In the genomic region with DNA sequence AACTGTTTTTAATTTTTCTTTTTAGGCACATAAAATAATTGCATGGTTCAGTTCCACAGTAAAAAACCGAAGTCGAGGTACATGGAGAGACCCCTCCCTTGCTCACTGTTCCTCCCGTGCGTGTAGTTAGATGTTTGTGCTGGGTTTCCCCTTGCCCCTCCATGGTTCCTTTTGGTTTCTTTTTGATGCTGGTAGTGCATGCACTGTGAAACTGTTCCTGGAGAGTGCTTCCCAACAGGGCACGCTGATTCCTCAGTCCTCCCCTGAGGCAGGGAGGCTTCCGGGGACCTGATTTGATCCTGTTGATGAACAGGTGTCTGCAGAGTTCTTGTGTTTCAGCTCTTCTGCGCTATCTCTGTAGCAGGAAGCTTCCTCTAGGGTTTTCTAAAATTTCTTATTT, we compare ENCODE assay signal across 26 cellular contexts.
DNase-seq lines count a peak whose midpoint lies in the region; ATAC-seq and TF ChIP-seq lines count a peak whose summit lies in the region.
"Had no signal": no experiment of that assay in that cellular context is flagged by ENCODE, and none has a peak within 500 bp of the region (broad histone marks: within the 10 kb centered on the region; RNA-seq: fewer than 3 reads in every experiment).

No MANE protein-coding gene starts in this region.

- peak overlapping the region; percentile 7; the same call in 1 of the 2 replicates for H3K4me2 ChIP-seq in MM.1S (ENCODE audit: low read depth, low read length)

- no peaks in the 10 kb centered on the region for H3K79me2 ChIP-seq in MM.1S (ENCODE audit: low read length)

- no peaks in the 10 kb centered on the region for H3K9me3 ChIP-seq in MM.1S (replicated peaks; ENCODE audit: insufficient read depth, low read length)

- no peaks in the 10 kb centered on the region for H3K9me2 ChIP-seq in MM.1S (replicated peaks; ENCODE audit: insufficient read depth, low read length)

- no peaks in the 10 kb centered on the region for H3K27me3 ChIP-seq in MM.1S (replicated peaks; ENCODE audit: insufficient read depth, low read length)

- intact Hi-C loops in activated CD4-positive, alpha-beta T cell treated with anti-CD3 and anti-CD28 coated beads, Interleukin-2, amount 10 ng/mL, durations not matched to agents 24 days and 14 days (cut with micrococcal nuclease): no loop called here
- intact Hi-C loops in activated naive CD4-positive, alpha-beta T cell treated with anti-CD3 and anti-CD28 coated beads for 36 hours (cut with micrococcal nuclease): no loop called here

- H3K4me3 Mint-ChIP-seq in activated CD4-positive, alpha-beta T cell treated with anti-CD3 and anti-CD28 coated beads, Interleukin-2, amount 10 ng/mL, durations not matched to agents 24 days and 14 days: no peak overlapping the region
- H3K4me3 Mint-ChIP-seq in activated naive CD4-positive, alpha-beta T cell treated with anti-CD3 and anti-CD28 coated beads for 36 hours: no peak overlapping the region
- H3K4me3 Mint-ChIP-seq: CD4-positive, alpha-beta T cell; naive thymus-derived CD4-positive, alpha-beta T cell; stimulated activated effector memory CD8-positive, alpha-beta T cell treated with anti-CD3 and anti-CD28 coated beads, Interleukin-12 subunit alpha, Interleukin-12 subunit beta, amount 100 ng/mL, for 72 hours had no signal

- no peaks in the 10 kb centered on the region for H3K36me3 Mint-ChIP-seq in activated CD4-positive, alpha-beta T cell treated with anti-CD3 and anti-CD28 coated beads, Interleukin-2, amount 10 ng/mL, durations not matched to agents 24 days and 14 days (ENCODE audit: low read depth)
- no peaks in the 10 kb centered on the region for H3K36me3 Mint-ChIP-seq in activated naive CD4-positive, alpha-beta T cell treated with anti-CD3 and anti-CD28 coated beads for 36 hours (ENCODE audit: low read depth)
- H3K36me3 Mint-ChIP-seq: naive thymus-derived CD4-positive, alpha-beta T cell; stimulated activated effector memory CD8-positive, alpha-beta T cell treated with anti-CD3 and anti-CD28 coated beads, Interleukin-12 subunit alpha, Interleukin-12 subunit beta, amount 100 ng/mL, for 72 hours had no signal

- no peaks in the 10 kb centered on the region for H3F3A ChIP-seq in MM.1S (ENCODE audit: insufficient read depth, low read length)

- H4K20me1 ChIP-seq in MM.1S (ENCODE audit: insufficient read depth, low read length): no peaks in the 10 kb centered on the region

- peak; percentile 78 for ATAC-seq in GM18873 (IDR thresholded peaks at IDR 0.05; ENCODE audit: low FRiP score, unreplicated experiment)
- peak; percentile 60 for ATAC-seq in GM21786 (IDR thresholded peaks at IDR 0.05; ENCODE audit: unreplicated experiment)
- no peak for ATAC-seq in SK-N-SH treated with all-trans-retinoic acid at 6 μM for 48 hours
- ATAC-seq in HG03342 (IDR thresholded peaks at IDR 0.05; ENCODE audit: unreplicated experiment): no peak
- ATAC-seq: naive thymus-derived CD4-positive, alpha-beta T cell; right cardiac atrium; stimulated activated effector memory CD8-positive, alpha-beta T cell treated with anti-CD3 and anti-CD28 coated beads, Interleukin-12 subunit alpha, Interleukin-12 subunit beta, amount 100 ng/mL, for 72 hours had no signal

- H3K9ac ChIP-seq in MM.1S (ENCODE audit: low read length): no peak overlapping the region

- TF ChIP-seq CTCF in GM10266 (IDR thresholded peaks at IDR 0.05; ENCODE audit: control insufficient read depth, insufficient read depth, low read depth, missing control alignments) (no peak), MM.1S (IDR thresholded peaks at IDR 0.05; ENCODE audit: low read length) (no peak)

- peaks cover 3% of the 10 kb centered on the region for H3K4me1 Mint-ChIP-seq in activated CD4-positive, alpha-beta T cell treated with anti-CD3 and anti-CD28 coated beads, Interleukin-2, amount 10 ng/mL, durations not matched to agents 24 days and 14 days
- no peaks in the 10 kb centered on the region for H3K4me1 Mint-ChIP-seq in activated naive CD4-positive, alpha-beta T cell treated with anti-CD3 and anti-CD28 coated beads for 36 hours (ENCODE audit: low read depth)
- H3K4me1 Mint-ChIP-seq: stimulated activated effector memory CD8-positive, alpha-beta T cell treated with anti-CD3 and anti-CD28 coated beads, Interleukin-12 subunit alpha, Interleukin-12 subunit beta, amount 100 ng/mL, for 72 hours had no signal

- CTCF ChIA-PET in activated naive CD4-positive, alpha-beta T cell treated with anti-CD3 and anti-CD28 coated beads for 36 hours (lab: Charles Lee): no interaction called here

- 0 out of 2 replicates have a peak, but pooled peaks cover 3% of the 10 kb centered on the region for H3K4me1 ChIP-seq in MM.1S (ENCODE audit: low read length)

- DNase-seq in GM10266 (ENCODE audit: extremely low spot score) (peak; percentile 23), MM.1S (peak; percentile 18)
- no peak for DNase-seq in activated CD4-positive, alpha-beta T cell treated with anti-CD3 and anti-CD28 coated beads, Interleukin-2, amount 10 ng/mL, durations not matched to agents 24 days and 14 days
- DNase-seq in activated naive CD4-positive, alpha-beta T cell treated with anti-CD3 and anti-CD28 coated beads for 36 hours: no peak
- DNase-seq: activated CD4-positive, alpha-beta T cell treated with anti-CD3 and anti-CD28 coated beads for 4 hours; activated CD8-positive, alpha-beta memory T cell treated with anti-CD3 and anti-CD28 coated beads, Interleukin-2, amount 50 U/mL, for 48 hours; activated gamma-delta T cell treated with Interleukin-2 at 50 U/mL for 16 hours; CD4-positive, alpha-beta T cell; dermis blood vessel endothelial cell; foreskin melanocyte; hypothalamus; kidney; naive thymus-derived CD4-positive, alpha-beta T cell; NCI-H1092; NCI-H2029 treated with DMSO at 0.1 percent for 48 hours; NCI-H446; NK-92 treated with Interleukin-12 subunit alpha and Interleukin-12 subunit beta, amount 100 ng/mL, for 24 hours; right cardiac atrium; RPMI8226; SW 1271 had no signal

- H3K27ac Mint-ChIP-seq in activated CD4-positive, alpha-beta T cell treated with anti-CD3 and anti-CD28 coated beads, Interleukin-2, amount 10 ng/mL, durations not matched to agents 24 days and 14 days: no peak overlapping the region
- H3K27ac Mint-ChIP-seq in activated naive CD4-positive, alpha-beta T cell treated with anti-CD3 and anti-CD28 coated beads for 36 hours: no peak overlapping the region
- H3K27ac Mint-ChIP-seq: CD4-positive, alpha-beta T cell; naive thymus-derived CD4-positive, alpha-beta T cell; stimulated activated effector memory CD8-positive, alpha-beta T cell treated with anti-CD3 and anti-CD28 coated beads, Interleukin-12 subunit alpha, Interleukin-12 subunit beta, amount 100 ng/mL, for 72 hours had no signal

- peak overlapping the region; percentile 35; the same call in 1 of the 2 replicates for H3K4me3 ChIP-seq in MM.1S (ENCODE audit: low read length)

- no peaks in the 10 kb centered on the region for H3K9me3 Mint-ChIP-seq in activated CD4-positive, alpha-beta T cell treated with anti-CD3 and anti-CD28 coated beads, Interleukin-2, amount 10 ng/mL, durations not matched to agents 24 days and 14 days
- no peaks in the 10 kb centered on the region for H3K9me3 Mint-ChIP-seq in activated naive CD4-positive, alpha-beta T cell treated with anti-CD3 and anti-CD28 coated beads for 36 hours
- H3K9me3 Mint-ChIP-seq: CD4-positive, alpha-beta T cell; naive thymus-derived CD4-positive, alpha-beta T cell; stimulated activated effector memory CD8-positive, alpha-beta T cell treated with anti-CD3 and anti-CD28 coated beads, Interleukin-12 subunit alpha, Interleukin-12 subunit beta, amount 100 ng/mL, for 72 hours had no signal

- H3K36me3 ChIP-seq in MM.1S (replicated peaks; ENCODE audit: insufficient read depth, low read length): no peaks in the 10 kb centered on the region

- H2AFZ ChIP-seq in MM.1S (ENCODE audit: low read length): no peak overlapping the region

- no peak overlapping the region for H3K27ac ChIP-seq in MM.1S (ENCODE audit: low read length)
- H3K27ac ChIP-seq: epithelial cell of prostate had no signal

- H3K27me3 Mint-ChIP-seq in activated CD4-positive, alpha-beta T cell treated with anti-CD3 and anti-CD28 coated beads, Interleukin-2, amount 10 ng/mL, durations not matched to agents 24 days and 14 days: no peaks in the 10 kb centered on the region
- peaks cover 2% of the 10 kb centered on the region for H3K27me3 Mint-ChIP-seq in activated naive CD4-positive, alpha-beta T cell treated with anti-CD3 and anti-CD28 coated beads for 36 hours (ENCODE audit: low read depth)

TF ChIP-seq in SK-N-SH treated with all-trans-retinoic acid at 6 μM for 48 hours, 23 proteins besides CTCF, POLR2A, EP300 and RAD21:
- TF ChIP-seq, protein P1, sequence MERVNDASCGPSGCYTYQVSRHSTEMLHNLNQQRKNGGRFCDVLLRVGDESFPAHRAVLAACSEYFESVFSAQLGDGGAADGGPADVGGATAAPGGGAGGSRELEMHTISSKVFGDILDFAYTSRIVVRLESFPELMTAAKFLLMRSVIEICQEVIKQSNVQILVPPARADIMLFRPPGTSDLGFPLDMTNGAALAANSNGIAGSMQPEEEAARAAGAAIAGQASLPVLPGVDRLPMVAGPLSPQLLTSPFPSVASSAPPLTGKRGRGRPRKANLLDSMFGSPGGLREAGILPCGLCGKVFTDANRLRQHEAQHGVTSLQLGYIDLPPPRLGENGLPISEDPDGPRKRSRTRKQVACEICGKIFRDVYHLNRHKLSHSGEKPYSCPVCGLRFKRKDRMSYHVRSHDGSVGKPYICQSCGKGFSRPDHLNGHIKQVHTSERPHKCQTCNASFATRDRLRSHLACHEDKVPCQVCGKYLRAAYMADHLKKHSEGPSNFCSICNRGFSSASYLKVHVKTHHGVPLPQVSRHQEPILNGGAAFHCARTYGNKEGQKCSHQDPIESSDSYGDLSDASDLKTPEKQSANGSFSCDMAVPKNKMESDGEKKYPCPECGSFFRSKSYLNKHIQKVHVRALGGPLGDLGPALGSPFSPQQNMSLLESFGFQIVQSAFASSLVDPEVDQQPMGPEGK (CRISPR knock-in tag; IDR thresholded peaks at IDR 0.05; ENCODE audit: borderline replicate concordance): no peak

Comparison
In these comparisons a context has a peak if more than half of its experiments do, and no peak if none do; other contexts are left out.
1. DNase-seq: peak in GM10266 (single experiment) and MM.1S (single experiment); none in activated CD4-positive, alpha-beta T cell treated with anti-CD3 and anti-CD28 coated beads, Interleukin-2, amount 10 ng/mL, durations not matched to agents 24 days and 14 days (single experiment) and activated naive CD4-positive, alpha-beta T cell treated with anti-CD3 and anti-CD28 coated beads for 36 hours (single experiment).
2. ATAC-seq: peak in GM18873 (single experiment) and GM21786 (single experiment); none in SK-N-SH treated with all-trans-retinoic acid at 6 μM for 48 hours (single experiment) and HG03342 (single experiment).